Comparison of ENCODE assay signal across 8 cellular contexts in the genomic region with DNA sequence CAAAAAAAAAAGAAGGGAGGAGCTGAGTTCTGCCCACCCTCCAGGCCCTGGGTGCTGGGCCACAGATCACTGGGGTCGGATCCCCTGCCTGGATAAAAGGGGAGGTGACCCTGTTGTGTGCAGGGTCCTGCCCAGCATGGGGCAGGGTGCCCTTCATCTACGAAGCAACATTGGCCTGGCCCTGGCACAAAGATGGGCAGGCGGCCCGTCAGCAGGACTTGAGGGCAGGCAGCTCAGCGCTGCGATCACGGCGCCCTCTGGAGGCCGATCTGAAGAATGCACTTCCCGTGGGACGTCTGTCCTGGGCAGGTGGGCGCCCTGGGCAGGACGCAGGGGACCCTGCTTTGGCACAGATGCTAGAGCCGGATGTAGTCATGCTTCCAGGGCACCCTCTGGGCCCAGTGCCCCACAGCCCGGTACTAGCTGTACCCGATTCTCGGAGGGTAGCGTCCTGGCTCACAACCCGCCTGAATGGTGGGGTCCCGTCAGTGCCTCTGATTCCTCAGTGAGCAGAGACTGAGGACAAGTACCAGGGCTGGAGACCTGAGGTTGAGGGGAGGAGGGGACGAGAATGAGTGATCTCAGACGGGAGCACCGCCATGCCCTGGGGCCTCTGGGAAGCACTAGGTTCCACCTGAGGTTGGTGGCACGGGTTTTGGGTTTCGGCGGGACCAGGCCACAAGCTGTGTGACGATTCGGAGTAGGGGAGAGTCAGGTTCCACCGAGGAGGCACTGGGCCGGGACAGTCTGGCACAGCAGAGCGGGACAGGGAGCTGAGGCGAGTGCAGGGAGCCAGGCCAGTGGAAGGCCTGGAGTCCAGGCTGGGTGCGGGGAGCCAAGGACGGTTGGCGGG. TPM values are rescaled to one million over a fixed set of nuclear protein-coding genes. Genes with fewer than 3 reads are reported as not detected.
DNase-seq lines count a peak whose midpoint lies in the region; ATAC-seq and TF ChIP-seq lines count a peak whose summit lies in the region.

No MANE protein-coding gene starts in this region.

- H3K27me3 ChIP-seq in GM06990 (replicated peaks; ENCODE audit: control insufficient read depth, insufficient read depth, low read length), result no peaks in the 10 kb centered on the region; the same call in 1 of the 2 replicates
- no peaks in the 10 kb centered on the region for H3K27me3 ChIP-seq in foreskin keratinocyte

- ATAC-seq in HG03354 (IDR thresholded peaks at IDR 0.05; ENCODE audit: poor library complexity, severe bottlenecking, unreplicated experiment) (peak; percentile 61), foreskin keratinocyte (no peak), omental fat pad (ENCODE audit: low FRiP score) (peak; percentile 49), HG03521 (IDR thresholded peaks at IDR 0.05; ENCODE audit: unreplicated experiment) (no peak), HG02610 (IDR thresholded peaks at IDR 0.05; ENCODE audit: unreplicated experiment) (no peak)

- H3K4me3 ChIP-seq in GM06990 (replicated peaks; ENCODE audit: low read depth, low read length), result no peak overlapping the region

- H3K36me3 ChIP-seq in GM06990 (ENCODE audit: control insufficient read depth, insufficient read depth, low read length), result peaks cover 26% of the 10 kb centered on the region

- H3K4me1 ChIP-seq in foreskin keratinocyte, result no peaks in the 10 kb centered on the region

- peak; percentile 77 for DNase-seq in GM06990 (ENCODE audit: extremely low read depth, insufficient read length)
- DNase-seq in RKO (ENCODE audit: low spot score), result peak; percentile 55
- peak; percentile 58 for DNase-seq in activated T-helper 9 cell treated with anti-CD3 and anti-CD28 coated beads, Interleukin-2, amount 50 U/mL, for 16 hours (ENCODE audit: low read depth)
- DNase-seq in foreskin keratinocyte, result no peak
- no peak for DNase-seq in omental fat pad (ENCODE audit: low spot score)

- H3K27ac ChIP-seq in foreskin keratinocyte, result no peak overlapping the region

- peak; percentile 90 for TF ChIP-seq CTCF in GM06990 (IDR thresholded peaks at IDR 0.05; ENCODE audit: insufficient read depth, low read length, poor library complexity, severe bottlenecking)
- peak; percentile 88 for TF ChIP-seq CTCF in foreskin keratinocyte (conservative IDR thresholded peaks at IDR 0.05)
- TF ChIP-seq CTCF in omental fat pad (IDR thresholded peaks at IDR 0.05), result peak in 2 of 3 donors; percentile 59 to 81

RNA-seq across cellular contexts. Expression of a gene that starts 18.0 kb away (rescaled TPM):
- total RNA-seq in foreskin keratinocyte (7.3 and 8.5 TPM in 2 replicates), omental fat pad (10 to 100 TPM; 26.2 to 79.7 (median 41.8) TPM)
- 8.2 and 8.4 TPM in 2 replicates for polyA plus RNA-seq in foreskin keratinocyte

RNA-seq across cellular contexts. Expression of a gene that starts 49.4 kb away (rescaled TPM):
- not detected in 2 replicates for total RNA-seq in foreskin keratinocyte
- polyA plus RNA-seq in foreskin keratinocyte, result not detected in 2 replicates
- total RNA-seq in omental fat pad, result under 1 TPM in 1 of 4 donors, not detected in 3; 0.56 TPM

Comparison
In these comparisons a context has a peak if more than half of its experiments do, and no peak if none do; other contexts are left out.
1. DNase-seq: peak in GM06990 (single experiment), RKO (single experiment) and activated T-helper 9 cell treated with anti-CD3 and anti-CD28 coated beads, Interleukin-2, amount 50 U/mL, for 16 hours (single experiment); none in foreskin keratinocyte (0 of 2) and omental fat pad (single experiment).
2. ATAC-seq: peak in HG03354 (single experiment) and omental fat pad (single experiment); none in foreskin keratinocyte (single experiment), HG03521 (single experiment) and HG02610 (single experiment).
3. Peak in every context shown above with its lines, with median percentiles within 50 percentile points of each other: CTCF ChIP-seq.